ENCODE assay signal across 8 cellular contexts in the genomic region with DNA sequence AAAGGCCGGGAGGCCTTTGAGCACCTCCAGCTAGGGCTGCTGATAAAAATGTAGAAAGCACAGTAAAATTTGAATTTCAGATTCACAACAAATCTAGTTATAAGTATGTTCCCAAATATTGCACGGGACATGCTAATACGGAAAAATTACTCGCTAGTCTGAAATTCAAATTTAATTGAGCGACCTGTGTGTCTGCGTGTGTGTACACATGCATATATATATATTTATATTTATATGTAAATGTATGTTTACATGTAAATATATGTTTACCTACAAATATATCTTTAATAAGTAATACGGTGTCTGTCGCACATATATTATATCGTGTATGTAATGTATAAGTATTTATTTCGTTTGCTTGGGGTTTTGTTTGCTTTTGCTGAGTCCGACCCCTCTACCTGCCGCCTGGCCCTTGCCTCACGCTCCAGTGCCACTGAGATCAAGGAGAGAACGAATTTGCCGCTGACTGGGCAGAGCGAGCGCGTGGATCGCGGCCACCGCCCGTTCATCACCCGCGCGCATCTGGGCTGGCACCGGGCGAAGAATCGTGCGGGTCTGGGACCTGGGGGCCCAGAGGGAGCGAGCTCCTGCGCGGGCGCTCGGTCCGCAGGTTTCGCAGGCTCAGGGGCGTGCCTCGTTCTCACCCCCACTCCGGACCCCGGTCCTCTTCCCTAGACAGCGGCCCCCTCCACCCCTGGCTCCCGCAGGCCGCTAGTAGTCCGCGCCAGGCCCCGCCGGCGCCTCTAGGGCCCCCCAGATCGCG. TPM values are rescaled to one million over a fixed set of nuclear protein-coding genes. Genes with fewer than 3 reads are reported as not detected.
DNase-seq lines count a peak whose midpoint lies in the region; ATAC-seq and TF ChIP-seq lines count a peak whose summit lies in the region.

No MANE protein-coding gene starts in this region.

- TF ChIP-seq CTCF in GM12865 (IDR thresholded peaks at IDR 0.05; ENCODE audit: insufficient read depth, low read depth, low read length, missing control alignments), result no peak
- no peak for TF ChIP-seq CTCF in fibroblast of pulmonary artery (IDR thresholded peaks at IDR 0.05; ENCODE audit: low read length, missing control alignments)

- H2AFZ ChIP-seq in trophoblast cell (ENCODE audit: insufficient read depth, low read length, poor library complexity), result peak overlapping the region; percentile 35

- H4K8ac ChIP-seq in trophoblast cell (ENCODE audit: low read depth, low read length), result no peak overlapping the region

- no peak overlapping the region for H3K18ac ChIP-seq in trophoblast cell (ENCODE audit: low read length)

- peak overlapping the region; percentile 94 for H3K4me2 ChIP-seq in trophoblast cell (ENCODE audit: low read length)

- intact Hi-C loops in posterior vena cava (cut with DNase I), result no loop called here

- peaks cover 3% of the 10 kb centered on the region for H3K79me1 ChIP-seq in trophoblast cell (ENCODE audit: low read length)

- H2BK12ac ChIP-seq in trophoblast cell (ENCODE audit: low read length), result no peak overlapping the region

- no peak overlapping the region for H4K91ac ChIP-seq in trophoblast cell (ENCODE audit: low read depth, low read length)

- peaks cover 5% of the 10 kb centered on the region for H3K79me2 ChIP-seq in trophoblast cell (ENCODE audit: control insufficient read depth, insufficient read depth, low read length, poor library complexity)

- H3K9me3 ChIP-seq in SK-N-MC (ENCODE audit: low read depth, low read length), result no peaks in the 10 kb centered on the region
- peaks cover 5% of the 10 kb centered on the region for H3K9me3 ChIP-seq in trophoblast cell (ENCODE audit: insufficient read depth, low read depth, low read length)

- H3K36me3 ChIP-seq in SK-N-MC (ENCODE audit: insufficient read depth, low read length) (peaks cover 12% of the 10 kb centered on the region), trophoblast cell (ENCODE audit: control insufficient read depth in 1 of 2, insufficient read depth in 2 of 2, low read length in 2 of 2) (peaks cover 10% of the 10 kb centered on the region in 2 experiments)

- DNase-seq in GM12865 (ENCODE audit: low read depth) (no peak), SK-N-MC (ENCODE audit: low read depth, low spot score) (peak; percentile 1), fibroblast of pulmonary artery (ENCODE audit: low read depth) (no peak), trophoblast cell (no peak), posterior vena cava (ENCODE audit: low spot score) (no peak)
- no peak for DNase-seq in activated effector memory CD4-positive, alpha-beta T cell treated with anti-CD3 and anti-CD28 coated beads, Interleukin-2, amount 50 U/mL, for 16 hours

- H4K12ac ChIP-seq in trophoblast cell (ENCODE audit: low read depth, low read length), result no peak overlapping the region

- no peak overlapping the region for H3K14ac ChIP-seq in trophoblast cell (ENCODE audit: low read length)

- no peak overlapping the region for H2BK120ac ChIP-seq in trophoblast cell (ENCODE audit: insufficient read depth, low read length, poor library complexity)

- H2BK5ac ChIP-seq in trophoblast cell (ENCODE audit: low read depth, low read length, poor library complexity), result no peak overlapping the region

- H3K27ac ChIP-seq in SK-N-MC (no peak overlapping the region), trophoblast cell (ENCODE audit: low read depth, low read length) (no peak overlapping the region)

- no peak for TF ChIP-seq POLR2A in GM18505 (IDR thresholded peaks at IDR 0.05; ENCODE audit: borderline replicate concordance, extremely low read depth, insufficient read depth, insufficient read length)

- H3K23ac ChIP-seq in trophoblast cell (ENCODE audit: low read length), result no peak overlapping the region

- H3K27me3 ChIP-seq in trophoblast cell (ENCODE audit: insufficient read depth, low read length), result peaks cover 43% of the 10 kb centered on the region

- H3K9ac ChIP-seq in SK-N-MC (ENCODE audit: insufficient read length) (no peak overlapping the region), trophoblast cell (ENCODE audit: low read length) (no peak overlapping the region)

- no peak overlapping the region for H3K4ac ChIP-seq in trophoblast cell (ENCODE audit: low read depth, low read length)

- H2AK5ac ChIP-seq in trophoblast cell (ENCODE audit: low read length), result no peak overlapping the region

- peaks cover 3 to 9% of the 10 kb centered on the region in 2 experiments for H3K4me1 ChIP-seq in trophoblast cell (ENCODE audit: control insufficient read depth in 1 of 2, insufficient read depth in 2 of 2, low read length in 2 of 2)

- no CpG with 5 or more reads among the region's 50 CpGs for WGBS in trophoblast cell (ENCODE audit: extremely low coverage, insufficient coverage, insufficient read length)

- no peak for ATAC-seq in GM18505 (IDR thresholded peaks at IDR 0.05; ENCODE audit: unreplicated experiment)
- no peak for ATAC-seq in GM19035 (IDR thresholded peaks at IDR 0.05; ENCODE audit: unreplicated experiment)

- H3K4me3 ChIP-seq in GM12865 (ENCODE audit: low read depth, low read length) (peak overlapping the region; percentile 79), SK-N-MC (peak overlapping the region; percentile 94), fibroblast of pulmonary artery (replicated peaks; ENCODE audit: low read depth, low read length) (peak overlapping the region; percentile 82), trophoblast cell (ENCODE audit: low read depth, low read length) (no peak overlapping the region)

RNA-seq across cellular contexts. Expression of a gene that starts 0.5 kb away (rescaled TPM):
- polyA plus RNA-seq in trophoblast cell (2013), result 30.9 and 31.0 TPM in 2 replicates
- 10 to 100 TPM; 10.9 to 13.7 TPM for total RNA-seq in posterior vena cava

RNA-seq across cellular contexts. Expression of a gene that starts 1.9 kb away (rescaled TPM):
- 3.5 and 3.9 TPM in 2 replicates for polyA plus RNA-seq in trophoblast cell (2013)
- total RNA-seq in posterior vena cava, result not detected

RNA-seq across cellular contexts. Expression of a gene that starts 25.6 kb away (rescaled TPM):
- 23.7 and 23.8 TPM in 2 replicates for polyA plus RNA-seq in trophoblast cell (2013)
- 10 to 100 TPM; 37.5 to 45.6 TPM for total RNA-seq in posterior vena cava

RNA-seq across cellular contexts. Expression of a gene that starts 39.1 kb away (rescaled TPM):
- 11.3 and 12.1 TPM in 2 replicates for polyA plus RNA-seq in trophoblast cell (2013)
- 100 to 1,000 TPM in 1 of 2 donors, 10 to 100 TPM in 1; 82.3 to 123 TPM for total RNA-seq in posterior vena cava
